11 cellular contexts compared by ENCODE assay signal in the genomic region with DNA sequence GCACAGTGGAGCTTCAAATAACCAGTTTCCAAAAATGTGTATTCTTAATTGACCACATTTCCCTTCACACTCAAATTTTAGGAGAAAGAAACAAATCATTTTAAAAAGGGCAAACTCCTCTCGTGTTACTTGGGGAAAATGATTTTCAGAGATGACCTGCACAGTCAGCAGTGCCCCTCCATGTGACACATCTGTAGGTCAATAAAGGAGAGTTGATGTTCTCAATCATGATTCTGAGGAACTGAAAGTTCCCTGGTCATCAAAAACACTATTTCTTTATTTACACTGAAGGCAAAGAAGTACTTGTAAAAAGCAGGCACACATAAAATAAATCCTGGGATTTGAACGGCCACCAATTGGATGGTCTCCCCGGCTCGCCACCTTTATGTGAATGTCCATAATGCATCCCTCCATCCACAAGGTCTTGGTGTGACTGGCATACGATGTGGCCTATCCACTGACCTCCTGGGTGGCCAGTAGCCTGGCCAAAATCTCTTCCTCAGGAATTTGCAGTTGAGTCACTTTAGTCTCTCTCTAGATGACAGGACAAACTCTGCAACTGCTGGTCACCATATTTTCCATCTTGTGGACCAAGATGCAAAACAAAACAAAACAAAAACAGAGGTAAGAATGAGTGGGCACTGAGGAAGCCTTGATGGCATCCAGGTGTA. TPM values are rescaled to one million over a fixed set of nuclear protein-coding genes. Genes with fewer than 3 reads are reported as not detected.
DNase-seq lines count a peak whose midpoint lies in the region; ATAC-seq and TF ChIP-seq lines count a peak whose summit lies in the region.
"Had no signal": no experiment of that assay in that cellular context is flagged by ENCODE, and none has a peak within 500 bp of the region (broad histone marks: within the 10 kb centered on the region; RNA-seq: fewer than 3 reads in every experiment).

No MANE protein-coding gene starts in this region.

- H3K4me2 ChIP-seq in DND-41 (ENCODE audit: insufficient read depth, low read length), result peak overlapping the region; percentile 16; the same call in 1 of the 2 replicates

- H3K4me3 ChIP-seq in DND-41 (ENCODE audit: low read depth in 1 of 2, low read length in 2 of 2), result no peak overlapping the region
- H3K4me3 ChIP-seq in SJSA1, result no peak overlapping the region
- H3K4me3 ChIP-seq in rectal smooth muscle tissue (ENCODE audit: low read length), result no peak overlapping the region
- no peak overlapping the region for H3K4me3 ChIP-seq in ovary

- ATAC-seq in DND-41 (ENCODE audit: insufficient read depth, low read depth) (no peak), left cardiac atrium (peak; percentile 29 to 68), HG03108 (IDR thresholded peaks at IDR 0.05; ENCODE audit: unreplicated experiment) (no peak), GM21526 (IDR thresholded peaks at IDR 0.05; ENCODE audit: low FRiP score, unreplicated experiment) (no peak)

- no peaks in the 10 kb centered on the region for H3K27me3 ChIP-seq in DND-41 (ENCODE audit: insufficient read depth, low read length, poor library complexity)
- no peaks in the 10 kb centered on the region for H3K27me3 ChIP-seq in SJSA1 (replicated peaks)
- H3K27me3 ChIP-seq in rectal smooth muscle tissue (ENCODE audit: control insufficient read depth, insufficient read depth, low read length), result no peaks in the 10 kb centered on the region
- H3K27me3 ChIP-seq in ovary, result no peaks in the 10 kb centered on the region
- H3K27me3 ChIP-seq: neutrophil had no signal

- peaks cover 8% of the 10 kb centered on the region; the same call in 1 of the 2 replicates for H3K4me1 ChIP-seq in DND-41 (ENCODE audit: insufficient read depth, low read length)
- H3K4me1 ChIP-seq in SJSA1 (replicated peaks), result peaks cover 56% of the 10 kb centered on the region
- H3K4me1 ChIP-seq in rectal smooth muscle tissue (ENCODE audit: control insufficient read depth, insufficient read depth, low read length), result peaks cover 5% of the 10 kb centered on the region
- no peaks in the 10 kb centered on the region for H3K4me1 ChIP-seq in ovary (ENCODE audit: insufficient read depth)

- H4K20me1 ChIP-seq in DND-41 (ENCODE audit: insufficient read depth, low read length), result no peaks in the 10 kb centered on the region

- H3K36me3 ChIP-seq in DND-41 (ENCODE audit: insufficient read depth, low read length) (no peaks in the 10 kb centered on the region), SJSA1 (no peaks in the 10 kb centered on the region), rectal smooth muscle tissue (ENCODE audit: control insufficient read depth, insufficient read depth, low read length) (no peaks in the 10 kb centered on the region), ovary (no peaks in the 10 kb centered on the region)
- H3K36me3 ChIP-seq: neutrophil had no signal

- intact Hi-C loops in left cardiac atrium (cut with DNase I) (loop anchor here (2.0 to 10.0 kb wide), 5 partner anchors 145 to 918 kb away; no protein-coding TSS in a partner anchor), ovary (cut with DNase I) (loop anchor here (5.0 to 10.0 kb wide), 5 partner anchors 145 to 918 kb away; no protein-coding TSS in a partner anchor)

- H3K27ac ChIP-seq in DND-41 (ENCODE audit: low read length), result no peak overlapping the region
- peak overlapping the region; percentile 64 for H3K27ac ChIP-seq in SJSA1
- peak overlapping the region; percentile 30 for H3K27ac ChIP-seq in rectal smooth muscle tissue (ENCODE audit: low read depth, low read length)
- no peak overlapping the region for H3K27ac ChIP-seq in ovary
- H3K27ac ChIP-seq: neutrophil, RWPE1 had no signal

- TF ChIP-seq EP300 in ovary (IDR thresholded peaks at IDR 0.05), result no peak

- no peak for TF ChIP-seq POLR2A in ovary (IDR thresholded peaks at IDR 0.05)

- H3K9me3 ChIP-seq in DND-41 (ENCODE audit: insufficient read depth, low read length, severe bottlenecking), result no peaks in the 10 kb centered on the region
- no peaks in the 10 kb centered on the region for H3K9me3 ChIP-seq in SJSA1 (replicated peaks)
- H3K9me3 ChIP-seq in ovary, result no peaks in the 10 kb centered on the region
- H3K9me3 ChIP-seq: neutrophil had no signal

- TF ChIP-seq CTCF in DND-41 (IDR thresholded peaks at IDR 0.05; ENCODE audit: borderline replicate concordance, extremely low read depth, low read length, poor library complexity, severe bottlenecking), result no peak
- no peak for TF ChIP-seq CTCF in ovary (IDR thresholded peaks at IDR 0.05)

- 48 to 67% (median 57%) methylated on average over 5 of the region's 5 CpGs for WGBS in ovary, 3 donors

- H3K9ac ChIP-seq in DND-41 (ENCODE audit: low read depth, low read length) (no peak overlapping the region), rectal smooth muscle tissue (ENCODE audit: low read length) (no peak overlapping the region)

- no peak overlapping the region for H2AFZ ChIP-seq in DND-41 (ENCODE audit: low read depth, low read length)

- no peaks in the 10 kb centered on the region for H3K79me2 ChIP-seq in DND-41 (ENCODE audit: insufficient read depth, low read length)

- DNase-seq in DND-41 (no peak), SJSA1 (ENCODE audit: low read depth in 1 of 2, low spot score in 2 of 2) (peak; percentile 69 to 78), left cardiac atrium (no peak), ovary (no peak), NCI-H69 (lab: John Stamatoyannopoulos, UW) (no peak)
- DNase-seq: activated effector memory CD4-positive, alpha-beta T cell treated with Interleukin-2 at 50 U/mL for 16 hours had no signal

RNA-seq across cellular contexts. Expression of a gene that starts 39.0 kb away (rescaled TPM):
- total RNA-seq in SJSA1 (2014; rRNA removed; shearing (Covaris generic)), result 255 and 302 TPM in 2 replicates
- total RNA-seq in left cardiac atrium (1 to 10 TPM; 1.5 to 2.7 TPM), ovary (1 to 10 TPM in 6 of 7 donors, under 1 TPM in 1; 0.91 to 5.0 (median 2.5) TPM)
- polyA plus RNA-seq in ovary, result 1 to 10 TPM; 3.6 to 3.9 TPM

Comparison
In these comparisons a context has a peak if more than half of its experiments do, and no peak if none do; other contexts are left out.
1. ATAC-seq: peak in left cardiac atrium (2 of 2); none in DND-41 (single experiment), HG03108 (single experiment) and GM21526 (single experiment).
2. DNase-seq: peak in SJSA1 (2 of 2); none in DND-41 (single experiment), left cardiac atrium (single experiment), ovary (0 of 5) and NCI-H69 (single experiment).
3. H3K27ac ChIP-seq: peak in SJSA1 (single experiment) and rectal smooth muscle tissue (single experiment); none in DND-41 (single experiment) and ovary (0 of 2).
4. RNA of a gene that starts 39.0 kb away (total RNA-seq): 255 to 302 TPM in SJSA1; 1.5 to 2.7 TPM in left cardiac atrium and 0.91 to 5.0 TPM in ovary; every median in the first group is over 10 times any median in the second.